11 cellular contexts compared by ENCODE assay signal in the genomic region with DNA sequence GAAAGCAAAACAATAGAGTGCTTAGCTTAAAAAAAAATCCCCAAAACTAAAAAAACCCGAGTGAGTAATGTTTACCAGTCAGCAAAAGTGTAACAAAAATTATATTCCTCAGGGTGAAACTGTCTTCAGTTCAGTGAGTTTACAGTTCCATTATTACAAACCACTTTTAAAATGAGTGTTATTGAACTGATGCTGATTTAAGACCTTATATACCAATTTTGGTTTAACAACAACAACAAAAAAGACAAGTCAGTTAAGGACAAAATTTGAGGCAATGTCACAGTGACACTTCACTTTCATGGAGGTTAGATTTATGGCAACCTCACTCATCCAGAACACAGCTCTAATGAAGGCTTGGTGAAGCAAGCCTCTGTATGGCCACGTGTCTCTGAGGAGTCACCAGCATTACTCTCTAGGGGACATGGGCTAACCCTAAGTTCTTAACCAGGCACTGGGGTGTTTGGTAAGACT.
DNase-seq lines count a peak whose midpoint lies in the region; ATAC-seq and TF ChIP-seq lines count a peak whose summit lies in the region.
"Had no signal": no experiment of that assay in that cellular context is flagged by ENCODE, and none has a peak within 500 bp of the region (broad histone marks: within the 10 kb centered on the region; RNA-seq: fewer than 3 reads in every experiment).

No MANE protein-coding gene starts in this region.

- POLR2A ChIA-PET in T-cell (lab: Charles Lee): no interaction called here

- peaks cover 7% of the 10 kb centered on the region; the same call in 1 of the 2 replicates for H3F3A ChIP-seq in MM.1S (ENCODE audit: insufficient read depth, low read length)

- H3K27me3 ChIP-seq in MM.1S (replicated peaks; ENCODE audit: insufficient read depth, low read length): no peaks in the 10 kb centered on the region
- no peaks in the 10 kb centered on the region for H3K27me3 ChIP-seq in gastroesophageal sphincter

- peak overlapping the region; percentile 66 for H2AFZ ChIP-seq in MM.1S (ENCODE audit: low read length)

- H3K4me1 Mint-ChIP-seq in Calu3 (ENCODE audit: low read depth, unreplicated experiment) (no peaks in the 10 kb centered on the region), T-cell (no peaks in the 10 kb centered on the region)

- TF ChIP-seq CTCF in GM13976 (IDR thresholded peaks at IDR 0.05; ENCODE audit: borderline replicate concordance, control extremely low read depth, extremely low read depth, insufficient read depth, missing control alignments) (no peak), MM.1S (IDR thresholded peaks at IDR 0.05; ENCODE audit: low read length) (no peak), gastroesophageal sphincter (IDR thresholded peaks at IDR 0.05) (no peak), Calu3 (IDR thresholded peaks at IDR 0.05; ENCODE audit: unreplicated experiment) (no peak)

- peaks cover 2% of the 10 kb centered on the region for H3K9me3 Mint-ChIP-seq in Calu3 (ENCODE audit: low read depth, unreplicated experiment)
- H3K9me3 Mint-ChIP-seq in T-cell: peaks cover 0 to 4% (median 0%) of the 10 kb centered on the region in 3 donors

- no peaks in the 10 kb centered on the region for H3K9me3 ChIP-seq in MM.1S (replicated peaks; ENCODE audit: insufficient read depth, low read length)
- no peaks in the 10 kb centered on the region for H3K9me3 ChIP-seq in gastroesophageal sphincter

- H3K27ac Mint-ChIP-seq in Calu3 (ENCODE audit: unreplicated experiment): no peak overlapping the region
- H3K27ac Mint-ChIP-seq in T-cell: no peak overlapping the region
- H3K27ac Mint-ChIP-seq: activated T-cell treated with anti-CD3 and anti-CD28 coated beads, Interleukin-2, amount 50 U/mL, for 24 hours had no signal

- H4K20me1 ChIP-seq in MM.1S (ENCODE audit: insufficient read depth, low read length): no peaks in the 10 kb centered on the region

- TF ChIP-seq POLR2A in gastroesophageal sphincter (IDR thresholded peaks at IDR 0.05): no peak

- ATAC-seq in GM19468 (IDR thresholded peaks at IDR 0.05; ENCODE audit: extremely low read depth, unreplicated experiment): peak; percentile 81
- ATAC-seq in HG02970 (IDR thresholded peaks at IDR 0.05; ENCODE audit: low FRiP score, unreplicated experiment): peak; percentile 74
- no peak for ATAC-seq in gastroesophageal sphincter
- ATAC-seq in T-cell (replicated peaks in 1 of 4): no peak

- BruUV-seq in Calu3 (replicated peaks; lab: Mats Ljungman, UMichigan): no TSS peak

- WGBS in gastroesophageal sphincter (ENCODE audit: low coverage in 1 of 2), 2 donors: 33 to 50% methylated on average over 1 of the region's 2 CpGs

- peak overlapping the region; percentile 36; the same call in 1 of the 2 replicates for H3K9ac ChIP-seq in MM.1S (ENCODE audit: low read length)

- CTCF ChIA-PET in Calu3 (lab: Charles Lee) (no interaction called here), T-cell (lab: Charles Lee) (no interaction called here)

- H3K36me3 ChIP-seq in MM.1S (replicated peaks; ENCODE audit: insufficient read depth, low read length) (no peaks in the 10 kb centered on the region), gastroesophageal sphincter (no peaks in the 10 kb centered on the region)

- no peaks in the 10 kb centered on the region for H3K36me3 Mint-ChIP-seq in Calu3 (ENCODE audit: insufficient read depth, unreplicated experiment)
- H3K36me3 Mint-ChIP-seq in T-cell: no peaks in the 10 kb centered on the region

- H3K9me2 ChIP-seq in MM.1S (replicated peaks; ENCODE audit: insufficient read depth, low read length): no peaks in the 10 kb centered on the region

- no peaks in the 10 kb centered on the region for H3K79me2 ChIP-seq in MM.1S (ENCODE audit: low read length)

- in situ Hi-C loops in GM13976 (cut with MboI; ENCODE audit: low sequenced_read_pairs, unreplicated experiment): no loop called here

- no peak for TF ChIP-seq EP300 in gastroesophageal sphincter (IDR thresholded peaks at IDR 0.05)

- H3K27ac ChIP-seq in MM.1S (ENCODE audit: low read length) (peak overlapping the region; percentile 71), gastroesophageal sphincter (no peak overlapping the region)

- no peak overlapping the region for H3K4me3 Mint-ChIP-seq in Calu3 (ENCODE audit: low read depth, unreplicated experiment)
- H3K4me3 Mint-ChIP-seq in T-cell: no peak overlapping the region
- H3K4me3 Mint-ChIP-seq: activated T-cell treated with anti-CD3 and anti-CD28 coated beads, Interleukin-2, amount 50 U/mL, for 24 hours had no signal

- intact Hi-C loops in Calu3 (cut with micrococcal nuclease; ENCODE audit: unreplicated experiment): no loop called here

- H3K4me2 ChIP-seq in MM.1S (ENCODE audit: low read depth, low read length): peak overlapping the region; percentile 61

- H3K4me1 ChIP-seq in MM.1S (ENCODE audit: low read length): peaks cover 33% of the 10 kb centered on the region
- H3K4me1 ChIP-seq in gastroesophageal sphincter: no peaks in the 10 kb centered on the region

- H3K4me3 ChIP-seq in MM.1S (ENCODE audit: low read length) (peak overlapping the region; percentile 32), gastroesophageal sphincter (no peak overlapping the region)

- H3K27me3 Mint-ChIP-seq in Calu3 (ENCODE audit: unreplicated experiment): no peaks in the 10 kb centered on the region
- H3K27me3 Mint-ChIP-seq in T-cell: no peaks in the 10 kb centered on the region
- H3K27me3 Mint-ChIP-seq: activated T-cell treated with anti-CD3 and anti-CD28 coated beads, Interleukin-2, amount 50 U/mL, for 24 hours had no signal

- DNase-seq in GM13976 (ENCODE audit: low spot score) (peak; percentile 7), MM.1S (peak; percentile 76), Calu3 (no peak), T-cell (no peak), putamen (ENCODE audit: low spot score) (no peak)
- DNase-seq: activated T-cell treated with anti-CD3 and anti-CD28 coated beads, Interleukin-2, amount 50 U/mL, for 24 hours; AML-193; NCI-H446 treated with DMSO at 0.1 percent for 48 hours had no signal

Comparison
In these comparisons a context has a peak if more than half of its experiments do, and no peak if none do; other contexts are left out.
1. DNase-seq: peak in GM13976 (single experiment) and MM.1S (single experiment); none in Calu3 (single experiment), T-cell (0 of 34) and putamen (single experiment).
2. ATAC-seq: peak in GM19468 (single experiment) and HG02970 (single experiment); none in gastroesophageal sphincter (single experiment) and T-cell (0 of 4).